24 cellular contexts compared by ENCODE assay signal in genomic region chr20:40863337-40863919, GRCh38.
A peak's percentile ranks its signal among the peaks of the same experiment; 100 is the strongest.
DNase-seq lines count a peak whose midpoint lies in the region; ATAC-seq and TF ChIP-seq lines count a peak whose summit lies in the region.
"Had no signal": no experiment of that assay in that cellular context is flagged by ENCODE, and none has a peak within 500 bp of the region (broad histone marks: within the 10 kb centered on the region; RNA-seq: fewer than 3 reads in every experiment).

No MANE protein-coding gene starts in this region.

- no peaks in the 10 kb centered on the region for H3K27me3 ChIP-seq in DND-41 (ENCODE audit: insufficient read depth, low read length, poor library complexity)
- H3K27me3 ChIP-seq in HUES64 (ENCODE audit: insufficient read depth, low read length), result no peaks in the 10 kb centered on the region
- no peaks in the 10 kb centered on the region for H3K27me3 ChIP-seq in iPS-20b (ENCODE audit: insufficient read depth, low read length)
- H3K27me3 ChIP-seq in osteoblast (ENCODE audit: insufficient read depth, low read length), result peaks cover 2% of the 10 kb centered on the region
- no peaks in the 10 kb centered on the region for H3K27me3 ChIP-seq in thyroid gland
- H3K27me3 ChIP-seq: BLaER1 treated with 17β-estradiol and CSF1 and Interleukin-3, amounts not matched to agents 10 nM and 100 nM had no signal

- ATAC-seq in DND-41 (ENCODE audit: insufficient read depth, low read depth), result peak; percentile 54
- ATAC-seq: GM12878, GM23338, PC-3, SK-N-SH treated with all-trans-retinoic acid at 6 μM for 48 hours had no signal

- H3K36me3 ChIP-seq in DND-41 (ENCODE audit: insufficient read depth, low read length) (no peaks in the 10 kb centered on the region), HUES64 (ENCODE audit: insufficient read depth, low read length) (no peaks in the 10 kb centered on the region), iPS-20b (ENCODE audit: insufficient read depth, low read depth, low read length) (no peaks in the 10 kb centered on the region), osteoblast (ENCODE audit: insufficient read depth, low read length) (no peaks in the 10 kb centered on the region), thyroid gland (no peaks in the 10 kb centered on the region)
- H3K36me3 ChIP-seq: BLaER1 treated with 17β-estradiol and CSF1 and Interleukin-3, amounts not matched to agents 10 nM and 100 nM; HAP-1 had no signal

- H3K4me3 ChIP-seq in DND-41 (ENCODE audit: low read depth in 1 of 2, low read length in 2 of 2), result no peak overlapping the region
- H3K4me3 ChIP-seq in HUES64 (ENCODE audit: low read length), result no peak overlapping the region
- H3K4me3 ChIP-seq in iPS-20b (ENCODE audit: low read length), result no peak overlapping the region
- H3K4me3 ChIP-seq in osteoblast (ENCODE audit: insufficient read depth, low read length), result no peak overlapping the region
- no peak overlapping the region for H3K4me3 ChIP-seq in thyroid gland (replicated peaks in 1 of 3)
- H3K4me3 ChIP-seq: BLaER1 treated with 17β-estradiol and CSF1 and Interleukin-3, amounts not matched to agents 10 nM and 100 nM; GM12878; GM23338; HAP-1 had no signal

- H3K79me2 ChIP-seq in DND-41 (ENCODE audit: insufficient read depth, low read length) (no peaks in the 10 kb centered on the region), osteoblast (ENCODE audit: insufficient read depth, low read length) (no peaks in the 10 kb centered on the region)

- H2AFZ ChIP-seq in DND-41 (ENCODE audit: low read depth, low read length), result no peak overlapping the region
- H2AFZ ChIP-seq in osteoblast (ENCODE audit: low read length), result no peak overlapping the region
- H2AFZ ChIP-seq: GM23338 had no signal

- no peak overlapping the region for H3K27ac ChIP-seq in DND-41 (ENCODE audit: low read length)
- peak overlapping the region; percentile 15; the same call in 1 of the 2 replicates for H3K27ac ChIP-seq in HUES64 (ENCODE audit: low read depth, low read length)
- H3K27ac ChIP-seq in iPS-20b (ENCODE audit: low read length), result no peak overlapping the region
- H3K27ac ChIP-seq in osteoblast (ENCODE audit: low read depth, low read length), result no peak overlapping the region
- no peak overlapping the region for H3K27ac ChIP-seq in thyroid gland
- H3K27ac ChIP-seq: BLaER1 treated with 17β-estradiol and CSF1 and Interleukin-3, amounts not matched to agents 10 nM and 100 nM had no signal

- H4K20me1 ChIP-seq in DND-41 (ENCODE audit: insufficient read depth, low read length), result no peaks in the 10 kb centered on the region
- H4K20me1 ChIP-seq in osteoblast (ENCODE audit: insufficient read depth, low read length), result no peaks in the 10 kb centered on the region

- H3K9ac ChIP-seq in DND-41 (ENCODE audit: low read depth, low read length) (no peak overlapping the region), HUES64 (ENCODE audit: low read depth, low read length) (no peak overlapping the region), iPS-20b (ENCODE audit: low read depth, low read length) (0 out of 2 replicates have a peak overlapping the region, but pooled peaks have one; percentile 26)
- H3K9ac ChIP-seq: BLaER1 treated with 17β-estradiol and CSF1 and Interleukin-3, amounts not matched to agents 10 nM and 100 nM had no signal

- H3K4me2 ChIP-seq in DND-41 (ENCODE audit: insufficient read depth, low read length), result no peak overlapping the region
- H3K4me2 ChIP-seq in osteoblast (ENCODE audit: insufficient read depth, low read length), result no peak overlapping the region
- H3K4me2 ChIP-seq: GM23338 had no signal

- no peak for DNase-seq in DND-41
- DNase-seq in osteoblast (ENCODE audit: insufficient read length, low spot score, missing footprints), result peak; percentile 48
- no peak for DNase-seq in cerebellar cortex (ENCODE audit: low spot score)
- no peak for DNase-seq in thyroid gland
- no peak for DNase-seq in NCI-H526 (lab: John Stamatoyannopoulos, UW)
- DNase-seq: CD4-positive, alpha-beta T cell; EL; GDM1; MV-4-11; NCI-H1105; NCI-H1436 treated with DMSO at 0.1 percent for 48 hours; NCI-H1930; NCI-H446; NCI-H524 treated with DMSO at 0.1 percent for 48 hours; NCI-H82; NK-92 treated with Interleukin-12 subunit alpha and Interleukin-12 subunit beta, amount 100 ng/mL, for 24 hours; PC-3 had no signal

- no peak for TF ChIP-seq CTCF in DND-41 (IDR thresholded peaks at IDR 0.05; ENCODE audit: borderline replicate concordance, extremely low read depth, low read length, poor library complexity, severe bottlenecking)
- no peak for TF ChIP-seq CTCF in osteoblast (IDR thresholded peaks at IDR 0.05; ENCODE audit: extremely low read depth, low read depth, low read length)
- TF ChIP-seq CTCF in thyroid gland (IDR thresholded peaks at IDR 0.05), result no peak

- H3K4me1 ChIP-seq in DND-41 (ENCODE audit: insufficient read depth, low read length), result no peaks in the 10 kb centered on the region
- H3K4me1 ChIP-seq in HUES64 (ENCODE audit: insufficient read depth, low read length), result peaks cover 10% of the 10 kb centered on the region
- H3K4me1 ChIP-seq in iPS-20b (ENCODE audit: insufficient read depth, low read length), result peaks cover 10% of the 10 kb centered on the region
- H3K4me1 ChIP-seq in osteoblast (ENCODE audit: insufficient read depth, low read length), result peaks cover 13% of the 10 kb centered on the region
- peaks cover 0 to 4% of the 10 kb centered on the region in 2 donors for H3K4me1 ChIP-seq in thyroid gland
- H3K4me1 ChIP-seq: HAP-1 had no signal

- no peak for TF ChIP-seq POLR2A in thyroid gland (IDR thresholded peaks at IDR 0.05)

- intact Hi-C loops in thyroid gland (cut with DNase I), result no loop called here

- 90% methylated on average over 3 of the region's 3 CpGs for WGBS in HUES64
- WGBS in thyroid gland, 2 donors, result 65 to 88% methylated on average over 3 of the region's 3 CpGs

- H3K9me3 ChIP-seq in DND-41 (ENCODE audit: insufficient read depth, low read length, severe bottlenecking) (no peaks in the 10 kb centered on the region), HUES64 (ENCODE audit: insufficient read depth, low read depth, low read length) (no peaks in the 10 kb centered on the region), iPS-20b (ENCODE audit: insufficient read depth, low read depth, low read length) (no peaks in the 10 kb centered on the region), osteoblast (ENCODE audit: low read depth, low read length) (no peaks in the 10 kb centered on the region), thyroid gland (no peaks in the 10 kb centered on the region)
- H3K9me3 ChIP-seq: BLaER1 treated with 17β-estradiol and CSF1 and Interleukin-3, amounts not matched to agents 10 nM and 100 nM; HAP-1 had no signal
